Comparison of ENCODE assay signal across 9 cellular contexts in genomic region chr1:211938473-211939080, GRCh38.
DNase-seq lines count a peak whose midpoint lies in the region; ATAC-seq and TF ChIP-seq lines count a peak whose summit lies in the region.
"Had no signal": no experiment of that assay in that cellular context is flagged by ENCODE, and none has a peak within 500 bp of the region (broad histone marks: within the 10 kb centered on the region; RNA-seq: fewer than 3 reads in every experiment).

No MANE protein-coding gene starts in this region.

- POLR2A ChIA-PET in CD4-positive, alpha-beta T cell (lab: Charles Lee): no interaction called here

- H3K4me1 Mint-ChIP-seq in CD4-positive, alpha-beta T cell (ENCODE audit: low read depth): peaks cover 38% of the 10 kb centered on the region
- H3K4me1 Mint-ChIP-seq in T-helper 2 cell treated with Interferon-gamma antibody and Interleukin-4, amounts not matched to agents 5 μg/mL and 100 μg/mL, for 36 hours (ENCODE audit: low read depth): peaks cover 31% of the 10 kb centered on the region

- H3K4me1 ChIP-seq in right lobe of liver: peaks cover 0 to 26% (median 0%) of the 10 kb centered on the region in 4 donors

- no peaks in the 10 kb centered on the region for H3K27me3 ChIP-seq in CD4-positive, alpha-beta T cell (ENCODE audit: control insufficient read depth, insufficient read depth, low read length)
- no peaks in the 10 kb centered on the region for H3K27me3 ChIP-seq in right lobe of liver

- no peak for DNase-seq in CD4-positive, alpha-beta T cell
- no peak for DNase-seq in T-helper 2 cell treated with Interferon-gamma antibody and Interleukin-4, amounts not matched to agents 5 μg/mL and 100 μg/mL, for 36 hours (ENCODE audit: low spot score)
- DNase-seq in right lobe of liver: no peak
- DNase-seq in stimulated activated CD4-positive, alpha-beta T cell treated with anti-CD3 and anti-CD28 coated beads, Interleukin-2, amount 100 ng/mL, for 48 hours: no peak
- DNase-seq in foreskin melanocyte: no peak
- no peak for DNase-seq in glomerular visceral epithelial cell (ENCODE audit: extremely low spot score)
- DNase-seq: nucleus accumbens had no signal

- ATAC-seq in CD4-positive, alpha-beta T cell (ENCODE audit: poor library complexity): no peak
- peak; percentile 36 for ATAC-seq in GM21528 (IDR thresholded peaks at IDR 0.05; ENCODE audit: low FRiP score, unreplicated experiment)
- peak; percentile 67 to 82 (median 80) for ATAC-seq in right lobe of liver
- ATAC-seq in GM21737 (IDR thresholded peaks at IDR 0.05; ENCODE audit: unreplicated experiment): no peak

- no peaks in the 10 kb centered on the region for H3K36me3 ChIP-seq in right lobe of liver

- WGBS in right lobe of liver (ENCODE audit: insufficient coverage, low coverage, low lambda C conversion rate, missing lambda C conversion rate): 2% methylated on average over 3 of the region's 3 CpGs

- H3K9me3 Mint-ChIP-seq in CD4-positive, alpha-beta T cell: no peaks in the 10 kb centered on the region
- H3K9me3 Mint-ChIP-seq in T-helper 2 cell treated with Interferon-gamma antibody and Interleukin-4, amounts not matched to agents 5 μg/mL and 100 μg/mL, for 36 hours: no peaks in the 10 kb centered on the region

- H3K27ac ChIP-seq in CD4-positive, alpha-beta T cell (ENCODE audit: low read depth, low read length): no peak overlapping the region
- peak overlapping the region; percentile 1 to 62 (median 55) for H3K27ac ChIP-seq in right lobe of liver

- TF ChIP-seq POLR2A in right lobe of liver (IDR thresholded peaks at IDR 0.05): no peak

- no peaks in the 10 kb centered on the region for H3K9me3 ChIP-seq in CD4-positive, alpha-beta T cell (ENCODE audit: control insufficient read depth, low read length)
- no peaks in the 10 kb centered on the region for H3K9me3 ChIP-seq in right lobe of liver

- CTCF ChIA-PET in CD4-positive, alpha-beta T cell (lab: Charles Lee): no interaction called here

- TF ChIP-seq CTCF in CD4-positive, alpha-beta T cell (IDR thresholded peaks at IDR 0.05): no peak
- no peak for TF ChIP-seq CTCF in right lobe of liver (IDR thresholded peaks at IDR 0.05)

- intact Hi-C loops in CD4-positive, alpha-beta T cell (cut with DNase I, micrococcal nuclease): no loop called here
- intact Hi-C loops in right lobe of liver (cut with DNase I): no loop called here

- no peaks in the 10 kb centered on the region for H3K27me3 Mint-ChIP-seq in CD4-positive, alpha-beta T cell
- H3K27me3 Mint-ChIP-seq in T-helper 2 cell treated with Interferon-gamma antibody and Interleukin-4, amounts not matched to agents 5 μg/mL and 100 μg/mL, for 36 hours (ENCODE audit: low read depth): peaks cover 2% of the 10 kb centered on the region

- H3K27ac Mint-ChIP-seq in CD4-positive, alpha-beta T cell: peak overlapping the region; percentile 58
- no peak overlapping the region for H3K27ac Mint-ChIP-seq in T-helper 2 cell treated with Interferon-gamma antibody and Interleukin-4, amounts not matched to agents 5 μg/mL and 100 μg/mL, for 36 hours

- H3K36me3 Mint-ChIP-seq in CD4-positive, alpha-beta T cell (ENCODE audit: low read depth): peaks cover 7% of the 10 kb centered on the region
- H3K36me3 Mint-ChIP-seq in T-helper 2 cell treated with Interferon-gamma antibody and Interleukin-4, amounts not matched to agents 5 μg/mL and 100 μg/mL, for 36 hours (ENCODE audit: low read depth): peaks cover 30% of the 10 kb centered on the region

- peak overlapping the region; percentile 2 to 33 (median 22) for H3K4me3 ChIP-seq in right lobe of liver

- peak overlapping the region; percentile 56 for H3K4me3 Mint-ChIP-seq in CD4-positive, alpha-beta T cell
- H3K4me3 Mint-ChIP-seq in T-helper 2 cell treated with Interferon-gamma antibody and Interleukin-4, amounts not matched to agents 5 μg/mL and 100 μg/mL, for 36 hours: peak overlapping the region; percentile 57

Comparison
In these comparisons a context has a peak if more than half of its experiments do, and no peak if none do; other contexts are left out.
1. ATAC-seq: peak in GM21528 (single experiment) and right lobe of liver (4 of 4); none in CD4-positive, alpha-beta T cell (single experiment) and GM21737 (single experiment).